14 cellular contexts compared by ENCODE assay signal in the genomic region with DNA sequence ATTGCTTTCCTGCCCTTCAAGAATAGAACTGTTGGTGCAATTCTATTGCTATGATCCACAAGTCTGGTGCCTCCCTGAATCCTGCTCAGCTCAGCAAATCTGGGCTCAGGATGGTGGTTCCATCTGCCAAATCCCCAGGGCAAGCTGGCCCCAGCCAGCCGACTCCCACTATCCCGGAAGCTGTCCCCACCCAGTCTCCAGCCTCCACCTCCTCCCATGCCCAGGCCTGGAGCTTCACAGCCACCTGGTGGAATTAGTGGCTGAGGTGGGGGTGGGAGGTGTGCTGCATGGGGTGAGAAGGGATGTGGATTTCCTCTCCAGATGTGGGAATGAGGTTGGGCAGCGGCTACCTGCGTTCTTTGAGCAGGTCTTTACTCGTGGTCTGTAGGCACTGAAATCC.
"Had no signal": no experiment of that assay in that cellular context is flagged by ENCODE, and none has a peak within 500 bp of the region (broad histone marks: within the 10 kb centered on the region; RNA-seq: fewer than 3 reads in every experiment).

No MANE protein-coding gene starts in this region.

- H3K4me3 ChIP-seq: coronary artery, pancreas, tibial artery had no signal

- H3K9me3 ChIP-seq: pancreas, tibial artery had no signal

- H3K27me3 ChIP-seq: pancreas, tibial artery had no signal

- ATAC-seq: activated CD8-positive, alpha-beta T cell treated with anti-CD3 and anti-CD28 coated beads for 36 hours; T-cell had no signal

- H3K36me3 ChIP-seq: pancreas, tibial artery had no signal

- H3K4me1 ChIP-seq: pancreas had no signal

- H3K27ac ChIP-seq: coronary artery, pancreas, tibial artery had no signal

- DNase-seq: activated CD4-positive, alpha-beta T cell treated with anti-CD3 and anti-CD28 coated beads for 4 hours; activated CD8-positive, alpha-beta memory T cell treated with anti-CD3 and anti-CD28 coated beads, Interleukin-2, amount 50 U/mL, for 48 hours; activated CD8-positive, alpha-beta T cell treated with anti-CD3 and anti-CD28 coated beads for 36 hours; activated naive CD4-positive, alpha-beta T cell treated with anti-CD3 and anti-CD28 coated beads for 36 hours; caudate nucleus; effector memory CD4-positive, alpha-beta T cell; mesendoderm; pancreas; retina; stimulated activated CD4-positive, alpha-beta T cell treated with anti-CD3 and anti-CD28 coated beads, Interleukin-4, amount 100 ng/mL, for 4 hours; T-cell; T1000; tibial artery had no signal
